1 cellular context compared by ENCODE assay signal in genomic region chr3:159266779-159267178, GRCh38.
TF ChIP-seq lines count a peak whose summit lies in the region.

No MANE protein-coding gene starts in this region.

TF ChIP-seq in HepG2, 621 proteins besides CTCF, POLR2A, EP300 and RAD21 (continued from another document):
- TF ChIP-seq KIAA2018 (CRISPR knock-in tag; IDR thresholded peaks at IDR 0.05; ENCODE audit: borderline replicate concordance) (no peak), RARG (CRISPR knock-in tag; IDR thresholded peaks at IDR 0.05; ENCODE audit: low read depth) (no peak), NPAS2 (CRISPR knock-in tag; IDR thresholded peaks at IDR 0.05; ENCODE audit: borderline replicate concordance) (no peak), MED1 (CRISPR knock-in tag; IDR thresholded peaks at IDR 0.05) (no peak), ZNF850 (CRISPR knock-in tag; conservative IDR thresholded peaks at IDR 0.05) (no peak), ZBTB2 (CRISPR knock-in tag; IDR thresholded peaks at IDR 0.05; ENCODE audit: low read depth) (no peak), BRCA1 (CRISPR knock-in tag; IDR thresholded peaks at IDR 0.05) (no peak), CENPX (CRISPR knock-in tag; IDR thresholded peaks at IDR 0.05) (no peak), SALL2 (CRISPR knock-in tag; IDR thresholded peaks at IDR 0.05) (no peak), MXD4 (CRISPR knock-in tag; IDR thresholded peaks at IDR 0.05) (no peak), ARHGAP35 (CRISPR knock-in tag; IDR thresholded peaks at IDR 0.05; ENCODE audit: borderline replicate concordance) (no peak), DR1 (CRISPR knock-in tag; IDR thresholded peaks at IDR 0.05) (no peak), ZNF883 (CRISPR knock-in tag; IDR thresholded peaks at IDR 0.05; ENCODE audit: not compliant biosample characterization) (no peak)
- TF ChIP-seq, protein P1, sequence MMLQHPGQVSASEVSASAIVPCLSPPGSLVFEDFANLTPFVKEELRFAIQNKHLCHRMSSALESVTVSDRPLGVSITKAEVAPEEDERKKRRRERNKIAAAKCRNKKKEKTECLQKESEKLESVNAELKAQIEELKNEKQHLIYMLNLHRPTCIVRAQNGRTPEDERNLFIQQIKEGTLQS (CRISPR knock-in tag; IDR thresholded peaks at IDR 0.05): no peak
